ENCODE assay signal across 27 cellular contexts in genomic region chr17:42034059-42034458, GRCh38. TPM values are rescaled to one million over a fixed set of nuclear protein-coding genes. Genes with fewer than 3 reads are reported as not detected.
A peak's percentile ranks its signal among the peaks of the same experiment; 100 is the strongest.
DNase-seq lines count a peak whose midpoint lies in the region; ATAC-seq and TF ChIP-seq lines count a peak whose summit lies in the region.
"Had no signal": no experiment of that assay in that cellular context is flagged by ENCODE, and none has a peak within 500 bp of the region (broad histone marks: within the 10 kb centered on the region; RNA-seq: fewer than 3 reads in every experiment).

No MANE protein-coding gene starts in this region.

- H3K4me1 ChIP-seq in GM23338 (ENCODE audit: insufficient read depth): no peaks in the 10 kb centered on the region
- H3K4me1 ChIP-seq in neural progenitor cell: peaks cover 15% of the 10 kb centered on the region
- H3K4me1 ChIP-seq: heart left ventricle, left ventricle myocardium inferior, SJCRH30 had no signal

- H3K36me3 ChIP-seq in GM23338 (ENCODE audit: insufficient read depth) (no peaks in the 10 kb centered on the region), neural progenitor cell (no peaks in the 10 kb centered on the region)
- H3K36me3 ChIP-seq: brain microvascular endothelial cell, heart left ventricle, left ventricle myocardium inferior, MG63, SJCRH30 had no signal

- DNase-seq in activated naive CD4-positive, alpha-beta T cell treated with anti-CD3 and anti-CD28 coated beads, Interleukin-2, amount 10 ng/mL, durations not matched to agents 7 days and 5 days: peak; percentile 28
- no peak for DNase-seq in activated naive CD4-positive, alpha-beta T cell (lab: John Stamatoyannopoulos, UW)
- DNase-seq in GM23338 (ENCODE audit: low spot score): no peak
- DNase-seq in NCI-H69 (lab: John Stamatoyannopoulos, UW): peak; percentile 85
- DNase-seq in neural progenitor cell (ENCODE audit: low spot score): no peak
- no peak for DNase-seq in AG20443 (ENCODE audit: low spot score)
- DNase-seq: activated effector memory CD4-positive, alpha-beta T cell treated with Interleukin-2 at 50 U/mL for 16 hours; brain microvascular endothelial cell; COR-L47; DMS79; dorsolateral prefrontal cortex; foreskin melanocyte; H9; heart left ventricle; KG1; left ventricle myocardium inferior; mesenchymal stem cell; MG63; NCI-H1105 treated with DMSO at 0.1 percent for 48 hours; NCI-H2081; NCI-H345; SJCRH30; small intestine; stimulated activated naive CD4-positive, alpha-beta T cell had no signal

- H3K4me3 ChIP-seq in GM23338 (no peak overlapping the region), neural progenitor cell (no peak overlapping the region)
- H3K4me3 ChIP-seq: dorsolateral prefrontal cortex, heart left ventricle, left ventricle myocardium inferior, MG63, SJCRH30 had no signal

- H3K27me3 ChIP-seq in GM23338 (ENCODE audit: insufficient read depth) (no peaks in the 10 kb centered on the region), neural progenitor cell (no peaks in the 10 kb centered on the region)
- H3K27me3 ChIP-seq: brain microvascular endothelial cell, dorsolateral prefrontal cortex, MG63, SJCRH30 had no signal

- no peak overlapping the region for H3K27ac ChIP-seq in GM23338 (ENCODE audit: low read depth)
- H3K27ac ChIP-seq in neural progenitor cell: no peak overlapping the region
- H3K27ac ChIP-seq: brain microvascular endothelial cell, C4-2B, dorsolateral prefrontal cortex, heart left ventricle, left ventricle myocardium inferior, SJCRH30 had no signal

- H3K36me3 Mint-ChIP-seq in activated naive CD4-positive, alpha-beta T cell treated with anti-CD3 and anti-CD28 coated beads, Interleukin-2, amount 10 ng/mL, durations not matched to agents 7 days and 5 days: no peaks in the 10 kb centered on the region
- no peaks in the 10 kb centered on the region for H3K36me3 Mint-ChIP-seq in GM23338 (ENCODE audit: low read depth)
- H3K36me3 Mint-ChIP-seq in neural progenitor cell: no peaks in the 10 kb centered on the region

- H2AFZ ChIP-seq in GM23338 (no peak overlapping the region), neural progenitor cell (replicated peaks) (no peak overlapping the region)

- no peak for TF ChIP-seq CTCF in GM23338 (conservative IDR thresholded peaks at IDR 0.05; ENCODE audit: low read depth in 2 of 2)
- TF ChIP-seq CTCF in neural progenitor cell (IDR thresholded peaks at IDR 0.05): no peak

- peaks cover 38% of the 10 kb centered on the region for H3K27me3 Mint-ChIP-seq in activated naive CD4-positive, alpha-beta T cell treated with anti-CD3 and anti-CD28 coated beads, Interleukin-2, amount 10 ng/mL, durations not matched to agents 7 days and 5 days
- H3K27me3 Mint-ChIP-seq in GM23338 (ENCODE audit: insufficient read depth, low read depth, poor library complexity): peaks cover 7% of the 10 kb centered on the region
- peaks cover 14% of the 10 kb centered on the region for H3K27me3 Mint-ChIP-seq in neural progenitor cell (ENCODE audit: insufficient read depth, low read depth)

- H3K9me3 ChIP-seq in neural progenitor cell (ENCODE audit: low read depth): no peaks in the 10 kb centered on the region
- H3K9me3 ChIP-seq: heart left ventricle, left ventricle myocardium inferior, MG63, SJCRH30 had no signal

- no peaks in the 10 kb centered on the region for H3K79me2 ChIP-seq in GM23338 (replicated peaks; ENCODE audit: insufficient read depth)
- H3K79me2 ChIP-seq in neural progenitor cell (ENCODE audit: low read depth): no peaks in the 10 kb centered on the region

- ATAC-seq in GM23338 (no peak), GM21786 (IDR thresholded peaks at IDR 0.05; ENCODE audit: unreplicated experiment) (no peak), HG02885 (IDR thresholded peaks at IDR 0.05; ENCODE audit: poor library complexity, unreplicated experiment) (no peak)
- ATAC-seq: heart left ventricle had no signal

- H3F3A ChIP-seq in GM23338 (replicated peaks; ENCODE audit: low read depth): no peaks in the 10 kb centered on the region
- H3F3A ChIP-seq in neural progenitor cell (ENCODE audit: low read depth): peaks cover 5% of the 10 kb centered on the region

- peaks cover 10% of the 10 kb centered on the region for H3K4me1 Mint-ChIP-seq in activated naive CD4-positive, alpha-beta T cell treated with anti-CD3 and anti-CD28 coated beads, Interleukin-2, amount 10 ng/mL, durations not matched to agents 7 days and 5 days
- H3K4me1 Mint-ChIP-seq in GM23338 (peaks cover 20% of the 10 kb centered on the region), neural progenitor cell (peaks cover 34% of the 10 kb centered on the region)

- CTCF ChIA-PET in activated naive CD4-positive, alpha-beta T cell treated with anti-CD3 and anti-CD28 coated beads, Interleukin-2, amount 10 ng/mL, durations not matched to agents 7 days and 5 days (lab: Charles Lee): interaction anchor here (0.8 to 1.4 kb wide), 5 partner anchors 11 to 84 kb away, joined by 3 to 4 read pairs (median 3); no protein-coding TSS in a partner anchor

- H3K9me3 Mint-ChIP-seq in activated naive CD4-positive, alpha-beta T cell treated with anti-CD3 and anti-CD28 coated beads, Interleukin-2, amount 10 ng/mL, durations not matched to agents 7 days and 5 days: no peaks in the 10 kb centered on the region
- H3K9me3 Mint-ChIP-seq in GM23338: no peaks in the 10 kb centered on the region
- no peaks in the 10 kb centered on the region for H3K9me3 Mint-ChIP-seq in neural progenitor cell
- H3K9me3 Mint-ChIP-seq: H9 had no signal

- H4K20me1 ChIP-seq in GM23338 (replicated peaks; ENCODE audit: insufficient read depth) (no peaks in the 10 kb centered on the region), neural progenitor cell (ENCODE audit: low read depth) (no peaks in the 10 kb centered on the region)

- H3K9ac ChIP-seq in neural progenitor cell: no peak overlapping the region

- H3K4me3 Mint-ChIP-seq in activated naive CD4-positive, alpha-beta T cell treated with anti-CD3 and anti-CD28 coated beads, Interleukin-2, amount 10 ng/mL, durations not matched to agents 7 days and 5 days: no peak overlapping the region
- H3K4me3 Mint-ChIP-seq in GM23338 (no peak overlapping the region), neural progenitor cell (no peak overlapping the region)
- H3K4me3 Mint-ChIP-seq: H9 had no signal

- no peak overlapping the region for H3K27ac Mint-ChIP-seq in activated naive CD4-positive, alpha-beta T cell treated with anti-CD3 and anti-CD28 coated beads, Interleukin-2, amount 10 ng/mL, durations not matched to agents 7 days and 5 days
- peak overlapping the region; percentile 6; the same call in 1 of the 2 replicates for H3K27ac Mint-ChIP-seq in GM23338
- H3K27ac Mint-ChIP-seq in neural progenitor cell: peak overlapping the region; percentile 70
- H3K27ac Mint-ChIP-seq: H9 had no signal

- H3K9me2 ChIP-seq in GM23338 (ENCODE audit: insufficient read depth): no peaks in the 10 kb centered on the region

- H3K4me2 ChIP-seq in GM23338 (no peak overlapping the region), neural progenitor cell (no peak overlapping the region)

TF ChIP-seq in GM23338, 12 proteins besides CTCF, POLR2A, EP300 and RAD21 (continues in another document):
- TF ChIP-seq POLR2AphosphoS5 (IDR thresholded peaks at IDR 0.05; ENCODE audit: low read depth) (no peak), REST (IDR thresholded peaks at IDR 0.05; ENCODE audit: unreplicated experiment) (no peak), CREB1 (CRISPR knock-in tag; IDR thresholded peaks at IDR 0.05; ENCODE audit: low read depth) (no peak), ETS1 (IDR thresholded peaks at IDR 0.05) (no peak)

RNA-seq across cellular contexts. Expression of gene NKIRAS2, which starts 14.2 kb away (rescaled TPM):
- 42.5 and 52.9 TPM in 2 replicates for total RNA-seq in GM23338 (2014; rRNA removed; shearing (Covaris generic))
- 31.3 and 31.7 TPM in 2 replicates for polyA plus RNA-seq in GM23338 (2016; fragmentation: Nextera tagmentation; extraction: Ambion mirVana)
- 23.7 and 50.1 TPM in 2 replicates for total RNA-seq in neural progenitor cell (ENCODE audit: low replicate concordance)

RNA-seq across cellular contexts. Expression of gene C17orf113, which starts 16.3 kb away (rescaled TPM):
- total RNA-seq in GM23338 (2014; rRNA removed; shearing (Covaris generic)): 1.8 and 2.1 TPM in 2 replicates
- polyA plus RNA-seq in GM23338 (2016; fragmentation: Nextera tagmentation; extraction: Ambion mirVana): 0.29 and 0.38 TPM in 2 replicates
- 2.2 and 5.5 TPM in 2 replicates for total RNA-seq in neural progenitor cell (ENCODE audit: low replicate concordance)

RNA-seq across cellular contexts. Expression of gene DNAJC7, which starts 16.8 kb away (rescaled TPM):
- total RNA-seq in GM23338 (2014; rRNA removed; shearing (Covaris generic)): 119 and 139 TPM in 2 replicates
- polyA plus RNA-seq in GM23338 (2016; fragmentation: Nextera tagmentation; extraction: Ambion mirVana): 136 and 141 TPM in 2 replicates
- 80.7 and 92.5 TPM in 2 replicates for total RNA-seq in neural progenitor cell (ENCODE audit: low replicate concordance)

Comparison
In these comparisons a context has a peak if more than half of its experiments do, and no peak if none do; other contexts are left out.
1. DNase-seq: peak in activated naive CD4-positive, alpha-beta T cell treated with anti-CD3 and anti-CD28 coated beads, Interleukin-2, amount 10 ng/mL, durations not matched to agents 7 days and 5 days (single experiment) and NCI-H69 (single experiment); none in activated naive CD4-positive, alpha-beta T cell (0 of 4), GM23338 (single experiment), neural progenitor cell (single experiment) and AG20443 (single experiment).